ENCODE assay signal across 24 cellular contexts in genomic region chr14:55157080-55157479, GRCh38.
"Had no signal": no experiment of that assay in that cellular context is flagged by ENCODE, and none has a peak within 500 bp of the region (broad histone marks: within the 10 kb centered on the region; RNA-seq: fewer than 3 reads in every experiment).

No MANE protein-coding gene starts in this region.

- H3K4me1 ChIP-seq: breast epithelium, parathyroid adenoma, testis had no signal

- H3K4me3 ChIP-seq: breast epithelium, coronary artery, SJSA1, testis had no signal

- FAIRE-seq: keratinocyte had no signal

- DNase-seq: activated CD4-positive, alpha-beta T cell treated with anti-CD3 and anti-CD28 coated beads, Interleukin-2, amount 50 U/mL, for 4 hours; activated CD4-positive, CD25-positive, alpha-beta regulatory T cell treated with anti-CD3 and anti-CD28 coated beads, Interleukin-2, amount 50 U/mL, for 72 hours; activated CD8-positive, alpha-beta memory T cell treated with anti-CD3 and anti-CD28 coated beads, Interleukin-2, amount 50 U/mL, for 48 hours; activated gamma-delta T cell treated with Interleukin-2 at 50 U/mL for 16 hours; activated T-cell treated with anti-CD3 and anti-CD28 coated beads, Interleukin-2, amount 50 U/mL, for 72 hours; amniotic stem cell; cerebellar nuclear complex; endodermal cell; foreskin fibroblast; left colon; mesenchymal stem cell; right cardiac atrium; stimulated activated CD4-positive, alpha-beta T cell treated with anti-CD3 and anti-CD28 coated beads, Interleukin-12 subunit alpha, Interleukin-12 subunit beta, amount 100 ng/mL, for 4 hours; stimulated activated CD4-positive, alpha-beta T cell treated with anti-CD3 and anti-CD28 coated beads, Interleukin-1b, Interleukin-23, amount 100 ng/mL, for 48 hours; testis; trophoblast cell had no signal

- H3K27me3 ChIP-seq: breast epithelium, neutrophil, SJSA1, testis had no signal

- H3K4me1 Mint-ChIP-seq: endodermal cell had no signal

- H3K36me3 Mint-ChIP-seq: activated naive CD8-positive, alpha-beta T cell had no signal

- H3K36me3 ChIP-seq: breast epithelium had no signal

- ATAC-seq: left colon, right cardiac atrium had no signal

- H3K27ac ChIP-seq: breast epithelium, coronary artery, neutrophil, parathyroid adenoma, SJSA1, testis had no signal

- H3K4me3 Mint-ChIP-seq: activated naive CD8-positive, alpha-beta T cell; activated T-cell treated with anti-CD3 and anti-CD28 coated beads, Interleukin-2, amount 50 U/mL, for 72 hours; endodermal cell; nephron had no signal

- H3K79me2 ChIP-seq: parathyroid adenoma had no signal

- H3K9me3 ChIP-seq: breast epithelium, neutrophil, SJSA1, testis had no signal

- H3K27ac Mint-ChIP-seq: activated naive CD8-positive, alpha-beta T cell; activated T-cell treated with anti-CD3 and anti-CD28 coated beads, Interleukin-2, amount 50 U/mL, for 72 hours; endodermal cell had no signal

- H3K9me3 Mint-ChIP-seq: activated T-cell treated with anti-CD3 and anti-CD28 coated beads, Interleukin-2, amount 50 U/mL, for 72 hours; endodermal cell; nephron had no signal

- H2AFZ ChIP-seq: parathyroid adenoma had no signal
